ENCODE assay signal across 1 cellular context in genomic region chr10:125444790-125445189, GRCh38.
TF ChIP-seq lines count a peak whose summit lies in the region.

No MANE protein-coding gene starts in this region.

TF ChIP-seq in H1, 55 proteins besides CTCF, POLR2A, EP300 and RAD21 (continued from another document):
- TF ChIP-seq BACH1 (IDR thresholded peaks at IDR 0.05; ENCODE audit: low read length) (no peak), RNF2 (IDR thresholded peaks at IDR 0.05; ENCODE audit: borderline replicate concordance, low read depth, low read length, missing control alignments, poor library complexity, severe bottlenecking) (no peak), HDAC2 (IDR thresholded peaks at IDR 0.05; ENCODE audit: borderline replicate concordance in 1 of 2, low read depth in 2 of 2, low read length in 2 of 2) (no peak), NANOG (IDR thresholded peaks at IDR 0.05; ENCODE audit: insufficient read depth, low read depth, low read length, poor library complexity, severe bottlenecking) (no peak), KDM5A (IDR thresholded peaks at IDR 0.05; ENCODE audit: low read length) (no peak), KDM4A (IDR thresholded peaks at IDR 0.05; ENCODE audit: low read depth, low read length, severe bottlenecking) (no peak), ATF2 (IDR thresholded peaks at IDR 0.05; ENCODE audit: low read length) (no peak), MAFK (IDR thresholded peaks at IDR 0.05; ENCODE audit: low read depth, low read length) (no peak), ASH2L (IDR thresholded peaks at IDR 0.05; ENCODE audit: low read length) (no peak), MAX (IDR thresholded peaks at IDR 0.05) (no peak), CHD7 (IDR thresholded peaks at IDR 0.05; ENCODE audit: insufficient replicate concordance, low read length) (no peak)
